Comparison of ENCODE assay signal across 1 cellular context in the genomic region with DNA sequence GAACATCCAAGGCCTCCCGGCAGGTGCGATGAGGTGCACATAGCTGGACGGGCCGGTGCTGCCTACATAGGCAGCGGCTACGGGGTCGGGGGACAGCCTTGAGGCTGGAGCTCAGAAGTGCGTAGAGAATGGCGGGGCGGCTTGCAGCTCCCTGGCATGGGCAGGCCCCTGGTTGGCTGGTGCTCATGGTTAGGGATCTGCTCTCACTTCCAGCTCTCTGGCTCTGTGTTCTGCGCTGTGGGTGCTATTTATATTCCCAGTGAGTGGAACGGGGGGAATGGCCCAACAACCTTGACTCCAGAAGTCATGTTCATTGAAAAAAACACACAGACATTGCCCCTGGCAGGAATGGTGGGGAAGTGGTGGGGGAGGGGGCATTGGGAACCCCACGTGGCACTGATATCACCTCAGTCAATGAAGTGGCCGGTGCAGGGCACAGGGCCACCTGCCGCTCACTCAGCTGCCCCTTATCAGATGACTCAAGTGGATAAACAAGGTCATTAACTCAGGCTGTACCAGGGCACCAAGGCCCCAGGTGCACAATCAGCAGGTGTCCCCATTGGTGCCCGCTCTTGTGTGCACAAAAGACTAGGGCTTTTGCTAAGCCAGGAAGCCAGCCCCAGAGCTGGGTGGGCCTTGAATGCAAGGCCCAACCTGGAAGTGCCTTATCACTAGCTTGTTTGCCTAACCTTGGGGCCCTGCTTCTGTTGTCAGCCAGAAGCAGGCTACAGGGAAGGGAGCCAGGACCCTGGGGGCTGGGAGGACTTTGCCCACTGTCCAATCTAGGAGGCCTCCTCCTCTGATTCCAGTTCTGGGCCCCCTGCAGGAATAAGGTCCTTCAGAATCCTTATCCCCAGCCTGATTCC.
TF ChIP-seq lines count a peak whose summit lies in the region.

Gene NR0B2 (minus strand): TSS at position 222 of the 866 bp plus-strand sequence. CDS start 35 bp downstream, at position 187.

TF ChIP-seq in HepG2, 621 proteins besides CTCF, POLR2A, EP300 and RAD21 (continued from another document and continues in another):
- TF ChIP-seq, protein P1, sequence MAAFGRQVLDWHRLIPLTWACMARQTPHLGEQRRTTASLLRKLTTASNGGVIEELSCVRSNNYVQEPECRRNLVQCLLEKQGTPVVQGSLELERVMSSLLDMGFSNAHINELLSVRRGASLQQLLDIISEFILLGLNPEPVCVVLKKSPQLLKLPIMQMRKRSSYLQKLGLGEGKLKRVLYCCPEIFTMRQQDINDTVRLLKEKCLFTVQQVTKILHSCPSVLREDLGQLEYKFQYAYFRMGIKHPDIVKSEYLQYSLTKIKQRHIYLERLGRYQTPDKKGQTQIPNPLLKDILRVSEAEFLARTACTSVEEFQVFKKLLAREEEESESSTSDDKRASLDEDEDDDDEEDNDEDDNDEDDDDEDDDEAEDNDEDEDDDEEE (CRISPR knock-in tag; IDR thresholded peaks at IDR 0.05) = no peak; the same call in none of the 2 replicates
- TF ChIP-seq, protein P2, sequence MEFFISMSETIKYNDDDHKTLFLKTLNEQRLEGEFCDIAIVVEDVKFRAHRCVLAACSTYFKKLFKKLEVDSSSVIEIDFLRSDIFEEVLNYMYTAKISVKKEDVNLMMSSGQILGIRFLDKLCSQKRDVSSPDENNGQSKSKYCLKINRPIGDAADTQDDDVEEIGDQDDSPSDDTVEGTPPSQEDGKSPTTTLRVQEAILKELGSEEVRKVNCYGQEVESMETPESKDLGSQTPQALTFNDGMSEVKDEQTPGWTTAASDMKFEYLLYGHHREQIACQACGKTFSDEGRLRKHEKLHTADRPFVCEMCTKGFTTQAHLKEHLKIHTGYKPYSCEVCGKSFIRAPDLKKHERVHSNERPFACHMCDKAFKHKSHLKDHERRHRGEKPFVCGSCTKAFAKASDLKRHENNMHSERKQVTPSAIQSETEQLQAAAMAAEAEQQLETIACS (CRISPR knock-in tag; IDR thresholded peaks at IDR 0.05) = peak; percentile 42; the same call in 1 of the 2 replicates
- TF ChIP-seq, protein P3, sequence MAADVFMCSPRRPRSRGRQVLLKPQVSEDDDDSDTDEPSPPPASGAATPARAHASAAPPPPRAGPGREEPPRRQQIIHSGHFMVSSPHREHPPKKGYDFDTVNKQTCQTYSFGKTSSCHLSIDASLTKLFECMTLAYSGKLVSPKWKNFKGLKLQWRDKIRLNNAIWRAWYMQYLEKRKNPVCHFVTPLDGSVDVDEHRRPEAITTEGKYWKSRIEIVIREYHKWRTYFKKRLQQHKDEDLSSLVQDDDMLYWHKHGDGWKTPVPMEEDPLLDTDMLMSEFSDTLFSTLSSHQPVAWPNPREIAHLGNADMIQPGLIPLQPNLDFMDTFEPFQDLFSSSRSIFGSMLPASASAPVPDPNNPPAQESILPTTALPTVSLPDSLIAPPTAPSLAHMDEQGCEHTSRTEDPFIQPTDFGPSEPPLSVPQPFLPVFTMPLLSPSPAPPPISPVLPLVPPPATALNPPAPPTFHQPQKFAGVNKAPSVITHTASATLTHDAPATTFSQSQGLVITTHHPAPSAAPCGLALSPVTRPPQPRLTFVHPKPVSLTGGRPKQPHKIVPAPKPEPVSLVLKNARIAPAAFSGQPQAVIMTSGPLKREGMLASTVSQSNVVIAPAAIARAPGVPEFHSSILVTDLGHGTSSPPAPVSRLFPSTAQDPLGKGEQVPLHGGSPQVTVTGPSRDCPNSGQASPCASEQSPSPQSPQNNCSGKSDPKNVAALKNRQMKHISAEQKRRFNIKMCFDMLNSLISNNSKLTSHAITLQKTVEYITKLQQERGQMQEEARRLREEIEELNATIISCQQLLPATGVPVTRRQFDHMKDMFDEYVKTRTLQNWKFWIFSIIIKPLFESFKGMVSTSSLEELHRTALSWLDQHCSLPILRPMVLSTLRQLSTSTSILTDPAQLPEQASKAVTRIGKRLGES (CRISPR knock-in tag; IDR thresholded peaks at IDR 0.05; ENCODE audit: borderline replicate concordance) = peak; percentile 66; the same call in 1 of the 2 replicates
- TF ChIP-seq BHLHE40 (IDR thresholded peaks at IDR 0.05; ENCODE audit: low read length) (0 out of 2 replicates have a peak, but pooled peaks have one; percentile 37), ZNF264 (CRISPR knock-in tag; IDR thresholded peaks at IDR 0.05) (peak; percentile 60; the same call in 1 of the 2 replicates), SNAI1 (CRISPR knock-in tag; IDR thresholded peaks at IDR 0.05; ENCODE audit: borderline replicate concordance) (peak; percentile 98; the same call in 1 of the 2 replicates), FOXM1 (CRISPR knock-in tag; IDR thresholded peaks at IDR 0.05) (no peak), SIX1 (CRISPR knock-in tag; IDR thresholded peaks at IDR 0.05; ENCODE audit: borderline replicate concordance) (peak; percentile 80), ZBTB7B (CRISPR knock-in tag; IDR thresholded peaks at IDR 0.05) (peak; percentile 98), PAWR (CRISPR knock-in tag; IDR thresholded peaks at IDR 0.05; ENCODE audit: borderline replicate concordance) (0 out of 2 replicates have a peak, but pooled peaks have one; percentile 65), EED (CRISPR knock-in tag; IDR thresholded peaks at IDR 0.05) (peak; percentile 81), ZFP41 (CRISPR knock-in tag; IDR thresholded peaks at IDR 0.05; ENCODE audit: borderline replicate concordance) (no peak), NFKBIZ (CRISPR knock-in tag; IDR thresholded peaks at IDR 0.05) (peak; percentile 96), FLYWCH1 (CRISPR knock-in tag; IDR thresholded peaks at IDR 0.05) (no peak), TMF1 (CRISPR knock-in tag; IDR thresholded peaks at IDR 0.05; ENCODE audit: low read depth) (0 out of 2 replicates have a peak, but pooled peaks have one; percentile 9), JDP2 (CRISPR knock-in tag; IDR thresholded peaks at IDR 0.05; ENCODE audit: borderline replicate concordance) (no peak), ZNF33B (CRISPR knock-in tag; IDR thresholded peaks at IDR 0.05) (peak; percentile 64; the same call in 1 of the 2 replicates), AHR (CRISPR knock-in tag; IDR thresholded peaks at IDR 0.05) (0 out of 2 replicates have a peak, but pooled peaks have one; percentile 37), AKAP8 (CRISPR knock-in tag; IDR thresholded peaks at IDR 0.05) (peak; percentile 72; the same call in 1 of the 2 replicates), MAFK (conservative IDR thresholded peaks at IDR 0.05 in 1 of 2, IDR thresholded peaks at IDR 0.05 in 1 of 2; ENCODE audit: low read length in 2 of 2) (peak; percentile 57 to 67), NCOA5 (CRISPR knock-in tag; IDR thresholded peaks at IDR 0.05) (peak; percentile 88), CEBPB (IDR thresholded peaks at IDR 0.05; ENCODE audit: borderline replicate concordance, low read depth, low read length) (peak; percentile 22; the same call in 1 of the 2 replicates), ZFP62 (CRISPR knock-in tag; IDR thresholded peaks at IDR 0.05) (0 out of 2 replicates have a peak, but pooled peaks have one; percentile 54), NFYC (CRISPR knock-in tag; IDR thresholded peaks at IDR 0.05) (peak; percentile 59; the same call in 1 of the 2 replicates), ONECUT2 (CRISPR knock-in tag; IDR thresholded peaks at IDR 0.05) (peak; percentile 64), DNMT3B (CRISPR knock-in tag; conservative IDR thresholded peaks at IDR 0.05) (no peak), ELF4 (CRISPR knock-in tag; IDR thresholded peaks at IDR 0.05; ENCODE audit: borderline replicate concordance) (no peak), JARID2 (CRISPR knock-in tag; IDR thresholded peaks at IDR 0.05; ENCODE audit: insufficient replicate concordance) (no peak), AGO2 (optimal IDR thresholded peaks at IDR 0.05; ENCODE audit: low read depth, low read length) (peak; percentile 86), RBM22 (optimal IDR thresholded peaks at IDR 0.05; ENCODE audit: low read length) (peak; percentile 9), POLR2AphosphoS2 (IDR thresholded peaks at IDR 0.05; ENCODE audit: low read depth, low read length) (peak; percentile 94), ZNF562 (CRISPR knock-in tag; IDR thresholded peaks at IDR 0.05; ENCODE audit: borderline replicate concordance) (no peak), KDM5A (IDR thresholded peaks at IDR 0.05; ENCODE audit: borderline replicate concordance, low read length) (peak; percentile 34; the same call in 1 of the 2 replicates), HIC2 (CRISPR knock-in tag; IDR thresholded peaks at IDR 0.05; ENCODE audit: low read depth) (peak; percentile 100), ZSCAN21 (CRISPR knock-in tag; IDR thresholded peaks at IDR 0.05; ENCODE audit: borderline replicate concordance) (no peak; the same call in none of the 2 replicates), RBFOX2 (IDR thresholded peaks at IDR 0.05; ENCODE audit: low read depth, low read length) (peak; percentile 99), PHF21A (CRISPR knock-in tag; IDR thresholded peaks at IDR 0.05) (peak; percentile 99), ZNF546 (CRISPR knock-in tag; conservative IDR thresholded peaks at IDR 0.05) (peak; percentile 71; the same call in 1 of the 2 replicates), ZNF253 (CRISPR knock-in tag; IDR thresholded peaks at IDR 0.05; ENCODE audit: borderline replicate concordance) (no peak), NCOA2 (CRISPR knock-in tag; IDR thresholded peaks at IDR 0.05) (peak; percentile 99), ADNP (CRISPR knock-in tag; IDR thresholded peaks at IDR 0.05) (no peak), ZNF552 (CRISPR knock-in tag; IDR thresholded peaks at IDR 0.05; ENCODE audit: borderline replicate concordance) (peak; percentile 71; the same call in 1 of the 2 replicates)
- TF ChIP-seq, protein P4, sequence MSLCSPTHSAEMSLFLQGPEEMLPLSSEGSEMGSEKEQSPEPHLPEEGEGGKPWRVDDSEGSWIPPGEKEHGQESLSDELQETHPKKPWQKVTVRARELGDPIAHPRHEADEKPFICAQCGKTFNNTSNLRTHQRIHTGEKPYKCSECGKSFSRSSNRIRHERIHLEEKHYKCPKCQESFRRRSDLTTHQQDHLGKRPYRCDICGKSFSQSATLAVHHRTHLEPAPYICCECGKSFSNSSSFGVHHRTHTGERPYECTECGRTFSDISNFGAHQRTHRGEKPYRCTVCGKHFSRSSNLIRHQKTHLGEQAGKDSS (CRISPR knock-in tag; IDR thresholded peaks at IDR 0.05; ENCODE audit: borderline replicate concordance, low read depth) = peak; percentile 81
- TF ChIP-seq, protein P5, sequence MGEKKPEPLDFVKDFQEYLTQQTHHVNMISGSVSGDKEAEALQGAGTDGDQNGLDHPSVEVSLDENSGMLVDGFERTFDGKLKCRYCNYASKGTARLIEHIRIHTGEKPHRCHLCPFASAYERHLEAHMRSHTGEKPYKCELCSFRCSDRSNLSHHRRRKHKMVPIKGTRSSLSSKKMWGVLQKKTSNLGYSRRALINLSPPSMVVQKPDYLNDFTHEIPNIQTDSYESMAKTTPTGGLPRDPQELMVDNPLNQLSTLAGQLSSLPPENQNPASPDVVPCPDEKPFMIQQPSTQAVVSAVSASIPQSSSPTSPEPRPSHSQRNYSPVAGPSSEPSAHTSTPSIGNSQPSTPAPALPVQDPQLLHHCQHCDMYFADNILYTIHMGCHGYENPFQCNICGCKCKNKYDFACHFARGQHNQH (CRISPR knock-in tag; IDR thresholded peaks at IDR 0.05) = peak; percentile 97
- TF ChIP-seq, protein P6, sequence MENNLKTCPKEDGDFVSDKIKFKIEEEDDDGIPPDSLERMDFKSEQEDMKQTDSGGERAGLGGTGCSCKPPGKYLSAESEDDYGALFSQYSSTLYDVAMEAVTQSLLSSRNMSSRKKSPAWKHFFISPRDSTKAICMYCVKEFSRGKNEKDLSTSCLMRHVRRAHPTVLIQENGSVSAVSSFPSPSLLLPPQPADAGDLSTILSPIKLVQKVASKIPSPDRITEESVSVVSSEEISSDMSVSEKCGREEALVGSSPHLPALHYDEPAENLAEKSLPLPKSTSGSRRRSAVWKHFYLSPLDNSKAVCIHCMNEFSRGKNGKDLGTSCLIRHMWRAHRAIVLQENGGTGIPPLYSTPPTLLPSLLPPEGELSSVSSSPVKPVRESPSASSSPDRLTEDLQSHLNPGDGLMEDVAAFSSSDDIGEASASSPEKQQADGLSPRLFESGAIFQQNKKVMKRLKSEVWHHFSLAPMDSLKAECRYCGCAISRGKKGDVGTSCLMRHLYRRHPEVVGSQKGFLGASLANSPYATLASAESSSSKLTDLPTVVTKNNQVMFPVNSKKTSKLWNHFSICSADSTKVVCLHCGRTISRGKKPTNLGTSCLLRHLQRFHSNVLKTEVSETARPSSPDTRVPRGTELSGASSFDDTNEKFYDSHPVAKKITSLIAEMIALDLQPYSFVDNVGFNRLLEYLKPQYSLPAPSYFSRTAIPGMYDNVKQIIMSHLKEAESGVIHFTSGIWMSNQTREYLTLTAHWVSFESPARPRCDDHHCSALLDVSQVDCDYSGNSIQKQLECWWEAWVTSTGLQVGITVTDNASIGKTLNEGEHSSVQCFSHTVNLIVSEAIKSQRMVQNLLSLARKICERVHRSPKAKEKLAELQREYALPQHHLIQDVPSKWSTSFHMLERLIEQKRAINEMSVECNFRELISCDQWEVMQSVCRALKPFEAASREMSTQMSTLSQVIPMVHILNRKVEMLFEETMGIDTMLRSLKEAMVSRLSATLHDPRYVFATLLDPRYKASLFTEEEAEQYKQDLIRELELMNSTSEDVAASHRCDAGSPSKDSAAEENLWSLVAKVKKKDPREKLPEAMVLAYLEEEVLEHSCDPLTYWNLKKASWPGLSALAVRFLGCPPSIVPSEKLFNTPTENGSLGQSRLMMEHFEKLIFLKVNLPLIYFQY (CRISPR knock-in tag; IDR thresholded peaks at IDR 0.05; ENCODE audit: borderline replicate concordance) = peak; percentile 88
- TF ChIP-seq, protein P7, sequence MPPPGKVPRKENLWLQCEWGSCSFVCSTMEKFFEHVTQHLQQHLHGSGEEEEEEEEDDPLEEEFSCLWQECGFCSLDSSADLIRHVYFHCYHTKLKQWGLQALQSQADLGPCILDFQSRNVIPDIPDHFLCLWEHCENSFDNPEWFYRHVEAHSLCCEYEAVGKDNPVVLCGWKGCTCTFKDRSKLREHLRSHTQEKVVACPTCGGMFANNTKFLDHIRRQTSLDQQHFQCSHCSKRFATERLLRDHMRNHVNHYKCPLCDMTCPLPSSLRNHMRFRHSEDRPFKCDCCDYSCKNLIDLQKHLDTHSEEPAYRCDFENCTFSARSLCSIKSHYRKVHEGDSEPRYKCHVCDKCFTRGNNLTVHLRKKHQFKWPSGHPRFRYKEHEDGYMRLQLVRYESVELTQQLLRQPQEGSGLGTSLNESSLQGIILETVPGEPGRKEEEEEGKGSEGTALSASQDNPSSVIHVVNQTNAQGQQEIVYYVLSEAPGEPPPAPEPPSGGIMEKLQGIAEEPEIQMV (CRISPR knock-in tag; IDR thresholded peaks at IDR 0.05; ENCODE audit: low read depth) = peak; percentile 84; the same call in 1 of the 2 replicates
